8 cellular contexts compared by ENCODE assay signal in the genomic region with DNA sequence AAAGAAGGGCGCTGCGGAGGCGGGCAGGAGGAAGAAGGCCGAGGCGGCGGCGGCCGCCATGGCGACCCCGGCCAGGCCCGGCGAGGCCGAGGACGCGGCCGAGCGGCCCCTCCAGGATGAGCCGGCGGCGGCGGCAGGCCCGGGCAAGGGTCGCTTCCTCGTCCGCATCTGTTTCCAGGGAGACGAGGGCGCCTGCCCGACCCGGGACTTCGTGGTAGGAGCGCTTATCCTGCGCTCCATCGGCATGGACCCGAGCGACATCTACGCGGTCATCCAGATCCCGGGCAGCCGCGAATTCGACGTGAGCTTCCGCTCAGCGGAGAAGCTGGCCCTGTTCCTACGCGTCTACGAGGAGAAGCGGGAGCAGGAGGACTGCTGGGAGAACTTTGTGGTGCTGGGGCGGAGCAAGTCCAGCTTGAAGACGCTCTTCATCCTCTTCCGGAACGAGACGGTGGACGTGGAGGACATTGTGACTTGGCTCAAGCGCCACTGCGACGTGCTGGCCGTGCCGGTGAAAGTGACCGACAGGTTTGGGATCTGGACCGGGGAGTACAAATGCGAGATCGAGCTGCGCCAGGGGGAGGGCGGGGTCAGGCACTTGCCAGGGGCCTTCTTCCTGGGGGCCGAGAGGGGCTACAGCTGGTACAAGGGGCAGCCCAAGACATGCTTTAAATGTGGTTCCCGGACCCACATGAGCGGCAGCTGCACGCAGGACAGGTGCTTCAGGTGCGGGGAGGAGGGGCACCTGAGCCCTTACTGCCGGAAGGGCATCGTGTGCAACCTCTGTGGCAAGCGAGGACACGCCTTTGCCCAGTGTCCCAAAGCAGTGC. TPM values are rescaled to one million over a fixed set of nuclear protein-coding genes. Genes with fewer than 3 reads are reported as not detected.
DNase-seq lines count a peak whose midpoint lies in the region; ATAC-seq and TF ChIP-seq lines count a peak whose summit lies in the region.

No MANE protein-coding gene starts in this region.

- peaks cover 11% of the 10 kb centered on the region for H3K79me2 ChIP-seq in trophoblast cell (ENCODE audit: control insufficient read depth, insufficient read depth, low read length, poor library complexity)

- H3K9me3 ChIP-seq in SJCRH30 (replicated peaks) = no peaks in the 10 kb centered on the region
- H3K9me3 ChIP-seq in adipocyte (ENCODE audit: control insufficient read depth, low read length) = no peaks in the 10 kb centered on the region
- no peaks in the 10 kb centered on the region for H3K9me3 ChIP-seq in heart right ventricle
- H3K9me3 ChIP-seq in trophoblast cell (ENCODE audit: insufficient read depth, low read depth, low read length) = peaks cover 2% of the 10 kb centered on the region

- no peak for TF ChIP-seq CTCF in heart right ventricle (IDR thresholded peaks at IDR 0.05)

- H3K9ac ChIP-seq in adipocyte (ENCODE audit: low read length) (peak overlapping the region; percentile 98), trophoblast cell (ENCODE audit: low read length) (peak overlapping the region; percentile 99)

- H3K79me1 ChIP-seq in trophoblast cell (ENCODE audit: low read length) = peaks cover 11% of the 10 kb centered on the region

- peak overlapping the region; percentile 81 for H3K18ac ChIP-seq in trophoblast cell (ENCODE audit: low read length)

- H3K14ac ChIP-seq in trophoblast cell (ENCODE audit: low read length) = peak overlapping the region; percentile 85

- H2AFZ ChIP-seq in trophoblast cell (ENCODE audit: insufficient read depth, low read length, poor library complexity) = peak overlapping the region; percentile 57

- WGBS in heart right ventricle, 2 donors = 0% methylated on average over 58 to 74 of the region's 74 CpGs
- no CpG with 5 or more reads among the region's 74 CpGs for WGBS in trophoblast cell (ENCODE audit: extremely low coverage, insufficient coverage, insufficient read length)

- H4K91ac ChIP-seq in trophoblast cell (ENCODE audit: low read depth, low read length) = peak overlapping the region; percentile 95

- H4K12ac ChIP-seq in trophoblast cell (ENCODE audit: low read depth, low read length) = peak overlapping the region; percentile 72

- no peak overlapping the region for H2BK12ac ChIP-seq in trophoblast cell (ENCODE audit: low read length)

- peak overlapping the region; percentile 71 for H3K27ac ChIP-seq in SJCRH30
- peak overlapping the region; percentile 97 to 100 (median 99) for H3K27ac ChIP-seq in heart right ventricle
- peak overlapping the region; percentile 92 for H3K27ac ChIP-seq in trophoblast cell (ENCODE audit: low read depth, low read length)

- H2BK120ac ChIP-seq in trophoblast cell (ENCODE audit: insufficient read depth, low read length, poor library complexity) = peak overlapping the region; percentile 95

- peak overlapping the region; percentile 99 for H4K8ac ChIP-seq in trophoblast cell (ENCODE audit: low read depth, low read length)

- H3K4ac ChIP-seq in trophoblast cell (ENCODE audit: low read depth, low read length) = peak overlapping the region; percentile 73

- H2AK5ac ChIP-seq in trophoblast cell (ENCODE audit: low read length) = peak overlapping the region; percentile 80

- H3K4me1 ChIP-seq in SJCRH30 (no peaks in the 10 kb centered on the region), adipocyte (ENCODE audit: control insufficient read depth, insufficient read depth, low read length) (peaks cover 28% of the 10 kb centered on the region), heart right ventricle (peaks cover 4 to 58% (median 47%) of the 10 kb centered on the region in 9 donors), trophoblast cell (ENCODE audit: control insufficient read depth in 1 of 2, insufficient read depth in 2 of 2, low read length in 2 of 2) (peaks cover 18 to 21% of the 10 kb centered on the region in 2 experiments)

- peak overlapping the region; percentile 99 for H2BK5ac ChIP-seq in trophoblast cell (ENCODE audit: low read depth, low read length, poor library complexity)

- ATAC-seq in GM21717 (IDR thresholded peaks at IDR 0.05; ENCODE audit: unreplicated experiment) (peak; percentile 26), heart right ventricle (peak; percentile 47 to 69 (median 56))

- peak overlapping the region; percentile 95 for H3K4me3 ChIP-seq in Jurkat, Clone E6-1 (ENCODE audit: low read length)
- H3K4me3 ChIP-seq in SJCRH30 = peak overlapping the region; percentile 81
- peak overlapping the region; percentile 97 for H3K4me3 ChIP-seq in adipocyte (ENCODE audit: low read length)
- peak overlapping the region; percentile 70 to 96 (median 92) for H3K4me3 ChIP-seq in heart right ventricle
- peak overlapping the region; percentile 84 for H3K4me3 ChIP-seq in trophoblast cell (ENCODE audit: low read depth, low read length)

- H3K36me3 ChIP-seq in SJCRH30 = peaks cover 15% of the 10 kb centered on the region; the same call in 1 of the 2 replicates
- no peaks in the 10 kb centered on the region for H3K36me3 ChIP-seq in adipocyte (ENCODE audit: control insufficient read depth, insufficient read depth, low read length, severe bottlenecking)
- H3K36me3 ChIP-seq in heart right ventricle = peaks cover 0 to 4% (median 0%) of the 10 kb centered on the region in 9 donors
- no peaks in the 10 kb centered on the region for H3K36me3 ChIP-seq in trophoblast cell (ENCODE audit: control insufficient read depth in 1 of 2, insufficient read depth in 2 of 2, low read length in 2 of 2)

- H3K27me3 ChIP-seq in SJCRH30 (no peaks in the 10 kb centered on the region), adipocyte (replicated peaks; ENCODE audit: control insufficient read depth, insufficient read depth, low read length) (no peaks in the 10 kb centered on the region), heart right ventricle (no peaks in the 10 kb centered on the region), trophoblast cell (ENCODE audit: insufficient read depth, low read length) (no peaks in the 10 kb centered on the region)

- H3K23ac ChIP-seq in trophoblast cell (ENCODE audit: low read length) = peak overlapping the region; percentile 22

- DNase-seq in Daoy (ENCODE audit: low read depth) = peak; percentile 71
- no peak for DNase-seq in Jurkat, Clone E6-1 (ENCODE audit: low read depth, low spot score)
- peak; percentile 58 to 63 for DNase-seq in SJCRH30
- peak; percentile 74 for DNase-seq in adipocyte (ENCODE audit: low read depth)
- peak; percentile 70 to 74 for DNase-seq in heart right ventricle
- DNase-seq in trophoblast cell = peak; percentile 50 to 53
- no peak for DNase-seq in cerebellar nuclear complex (lab: John Stamatoyannopoulos, UW)

- H3K4me2 ChIP-seq in trophoblast cell (ENCODE audit: low read length) = peak overlapping the region; percentile 92

- intact Hi-C loops in heart right ventricle (cut with DNase I) = loop anchor here in 3 of 10 donors (1.0 to 2.0 kb wide), 2 partner anchors 27 kb away; a partner anchor contains a TSS

RNA-seq across cellular contexts. Expression of a gene that starts 0.8 kb away (rescaled TPM):
- 14.3 and 15.8 TPM in 2 replicates for total RNA-seq in Daoy (2014; rRNA removed; shearing (Covaris generic))
- 22.0 TPM for polyA plus RNA-seq in Jurkat, Clone E6-1 (2012; ENCODE audit: insufficient read depth, insufficient read length)
- 44.8 and 46.5 TPM in 2 replicates for total RNA-seq in SJCRH30 (2014; rRNA removed; shearing (Covaris generic))
- 10 to 100 TPM in 7 of 10 donors, 1 to 10 TPM in 3; 8.2 to 12.8 (median 10.7) TPM for total RNA-seq in heart right ventricle
- 10 to 100 TPM in 1 of 2 donors, 1 to 10 TPM in 1; 7.7 to 10.8 TPM for polyA plus RNA-seq in heart right ventricle
- 16.5 and 17.9 TPM in 2 replicates for polyA plus RNA-seq in trophoblast cell (2013)

RNA-seq across cellular contexts. Expression of a gene that starts 7.6 kb away (rescaled TPM):
- total RNA-seq in Daoy (2014; rRNA removed; shearing (Covaris generic)) = 0.51 and 0.57 TPM in 2 replicates
- polyA plus RNA-seq in Jurkat, Clone E6-1 (2012; ENCODE audit: insufficient read depth, insufficient read length) = 26.2 TPM
- 1.5 and 2.3 TPM in 2 replicates for total RNA-seq in SJCRH30 (2014; rRNA removed; shearing (Covaris generic))
- 1 to 10 TPM; 3.1 to 5.5 (median 4.5) TPM for total RNA-seq in heart right ventricle
- polyA plus RNA-seq in heart right ventricle = 1 to 10 TPM; 3.5 to 4.1 TPM
- polyA plus RNA-seq in trophoblast cell (2013) = 6.2 and 7.1 TPM in 2 replicates

RNA-seq across cellular contexts. Expression of a gene that starts 27.2 kb away (rescaled TPM):
- total RNA-seq in Daoy (2014; rRNA removed; shearing (Covaris generic)) = 1.1 and 1.5 TPM in 2 replicates
- polyA plus RNA-seq in Jurkat, Clone E6-1 (2012; ENCODE audit: insufficient read depth, insufficient read length) = 18.5 TPM
- total RNA-seq in SJCRH30 (2014; rRNA removed; shearing (Covaris generic)) = 12.7 TPM in 2 replicates
- 10 to 100 TPM in 6 of 10 donors, 1 to 10 TPM in 4; 7.2 to 16.5 (median 10.9) TPM for total RNA-seq in heart right ventricle
- polyA plus RNA-seq in heart right ventricle = 1 to 10 TPM; 4.5 to 5.2 TPM
- 15.3 and 15.5 TPM in 2 replicates for polyA plus RNA-seq in trophoblast cell (2013)

RNA-seq across cellular contexts. Expression of a gene that starts 40.6 kb away (rescaled TPM):
- total RNA-seq in Daoy (2014; rRNA removed; shearing (Covaris generic)) = not detected in 2 replicates
- not detected for polyA plus RNA-seq in Jurkat, Clone E6-1 (2012; ENCODE audit: insufficient read depth, insufficient read length)
- total RNA-seq in SJCRH30 (2014; rRNA removed; shearing (Covaris generic)) = not detected in 2 replicates
- under 1 TPM in 2 of 10 donors, not detected in 8; 0.12 to 0.30 TPM for total RNA-seq in heart right ventricle
- not detected for polyA plus RNA-seq in heart right ventricle
- not detected in 2 replicates for polyA plus RNA-seq in trophoblast cell (2013)

RNA-seq across cellular contexts. Expression of a gene that starts 48.8 kb away (rescaled TPM):
- 19.2 and 19.3 TPM in 2 replicates for total RNA-seq in Daoy (2014; rRNA removed; shearing (Covaris generic))
- not detected for polyA plus RNA-seq in Jurkat, Clone E6-1 (2012; ENCODE audit: insufficient read depth, insufficient read length)
- 13.2 and 14.9 TPM in 2 replicates for total RNA-seq in SJCRH30 (2014; rRNA removed; shearing (Covaris generic))
- total RNA-seq in heart right ventricle = 10 to 100 TPM; 12.1 to 32.3 (median 19.1) TPM
- 10 to 100 TPM; 31.1 to 53.9 TPM for polyA plus RNA-seq in heart right ventricle
- polyA plus RNA-seq in trophoblast cell (2013) = 26.5 and 26.8 TPM in 2 replicates

Comparison
In these comparisons a context has a peak if more than half of its experiments do, and no peak if none do; other contexts are left out.
1. DNase-seq: peak in Daoy (single experiment), SJCRH30 (2 of 2), adipocyte (single experiment), heart right ventricle (2 of 2) and trophoblast cell (2 of 2); none in Jurkat, Clone E6-1 (single experiment) and cerebellar nuclear complex (0 of 2).
2. Peak in every context shown above with its lines, with median percentiles within 50 percentile points of each other: H3K4me3 ChIP-seq and H3K27ac ChIP-seq.